Comparison of ENCODE assay signal across 33 cellular contexts in genomic region chr1:87922885-87923284, GRCh38.
"Had no signal": no experiment of that assay in that cellular context is flagged by ENCODE, and none has a peak within 500 bp of the region (broad histone marks: within the 10 kb centered on the region; RNA-seq: fewer than 3 reads in every experiment).

No MANE protein-coding gene starts in this region.

- H3K4me3 ChIP-seq: adrenal gland, ascending aorta, body of pancreas, breast epithelium, cardiac muscle cell had no signal

- H3K36me3 ChIP-seq: adrenal gland, ascending aorta, brain microvascular endothelial cell, breast epithelium, cardiac muscle cell had no signal

- DNase-seq: activated effector memory CD4-positive, alpha-beta T cell treated with anti-CD3 and anti-CD28 coated beads, Interleukin-2, amount 50 U/mL, for 16 hours; activated effector memory CD4-positive, alpha-beta T cell treated with Interleukin-2 at 50 U/mL for 16 hours; activated gamma-delta T cell; activated gamma-delta T cell treated with Interleukin-2 at 50 U/mL for 16 hours; activated naive CD4-positive, alpha-beta T cell; activated naive CD4-positive, alpha-beta T cell treated with anti-CD3 and anti-CD28 coated beads for 36 hours; activated naive CD4-positive, alpha-beta T cell treated with anti-CD3 and anti-CD28 coated beads, Interleukin-2, amount 10 ng/mL, durations not matched to agents 7 days and 5 days; activated naive CD4-positive, alpha-beta T cell treated with anti-CD3 and anti-CD28 coated beads, Interleukin-2, amount 50 U/mL, for 16 hours; activated naive CD4-positive, alpha-beta T cell treated with Interleukin-2 at 50 U/mL for 16 hours; activated naive CD8-positive, alpha-beta T cell treated with anti-CD3 and anti-CD28 coated beads for 36 hours; activated naive CD8-positive, alpha-beta T cell treated with anti-CD3 and anti-CD28 coated beads, Interleukin-2, amount 10 ng/mL, durations not matched to agents 7 days and 5 days; activated naive CD8-positive, alpha-beta T cell treated with anti-CD3 and anti-CD28 coated beads, Interleukin-2, amount 50 U/mL, for 24 hours; activated T-cell treated with anti-CD3 and anti-CD28 coated beads, Interleukin-2, amount 50 U/mL, for 24 hours; activated T-cell treated with anti-CD3 and anti-CD28 coated beads, Interleukin-2, amount 50 U/mL, for 4 hours; activated T-cell treated with anti-CD3 and anti-CD28 coated beads, Interleukin-2, amount 50 U/mL, for 48 hours; activated T-cell treated with anti-CD3 and anti-CD28 coated beads, Interleukin-2, amount 50 U/mL, for 72 hours; adrenal gland; amniotic stem cell; amygdala; anterior cingulate cortex; aorta; body of pancreas; brain microvascular endothelial cell; caudate nucleus; central memory CD4-positive, alpha-beta T cell; cerebellar nuclear complex had no signal

- ATAC-seq: activated naive CD4-positive, alpha-beta T cell treated with anti-CD3 and anti-CD28 coated beads, Interleukin-2, amount 50 U/mL, for 72 hours; activated naive CD8-positive, alpha-beta T cell treated with anti-CD3 and anti-CD28 coated beads, Interleukin-2, amount 50 U/mL, for 24 hours; activated T-cell treated with anti-CD3 and anti-CD28 coated beads, Interleukin-2, amount 50 U/mL, for 4 hours; activated T-cell treated with anti-CD3 and anti-CD28 coated beads, Interleukin-2, amount 50 U/mL, for 72 hours; activated T-helper 17 cell treated with anti-CD3 and anti-CD28 coated beads, Interleukin-2, amount 50 U/mL, for 72 hours; body of pancreas had no signal

- H3K27ac ChIP-seq: adrenal gland, ascending aorta, body of pancreas, brain microvascular endothelial cell, breast epithelium, cardiac muscle cell had no signal

- H3K9me3 ChIP-seq: adrenal gland, ascending aorta, body of pancreas, breast epithelium had no signal

- H3K4me1 ChIP-seq: adrenal gland, body of pancreas, breast epithelium had no signal

- FAIRE-seq: astrocyte, bronchial epithelial cell had no signal

- H3K27me3 ChIP-seq: adrenal gland, ascending aorta, body of pancreas, brain microvascular endothelial cell, breast epithelium, cardiac muscle cell had no signal
